In the genomic region with DNA sequence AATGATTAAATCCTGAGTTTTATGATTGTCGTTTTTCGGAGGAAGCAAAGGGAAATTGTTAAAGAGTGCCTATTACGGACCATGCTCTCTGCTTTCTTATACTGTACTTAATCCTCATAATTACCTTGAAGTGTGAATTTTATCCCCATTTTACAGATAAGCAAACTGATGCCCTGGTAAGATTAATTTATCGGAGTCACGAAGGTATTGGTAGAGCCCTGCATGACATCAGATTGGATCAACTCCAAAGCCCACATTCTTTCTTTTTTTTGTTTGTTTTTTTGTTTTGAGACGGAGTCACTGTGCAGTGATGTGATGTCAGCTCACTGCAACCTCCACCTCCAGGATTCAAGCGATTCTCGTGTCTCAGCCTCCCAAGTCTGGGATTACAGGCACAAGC, we compare ENCODE assay signal across 1 cellular context.
A peak's percentile ranks its signal among the peaks of the same experiment; 100 is the strongest.
TF ChIP-seq lines count a peak whose summit lies in the region.

No MANE protein-coding gene starts in this region.

TF ChIP-seq in K562, 482 proteins besides CTCF, POLR2A, EP300 and RAD21 (continues in another document):
- TF ChIP-seq MCM3 (IDR thresholded peaks at IDR 0.05): no peak
- peak; percentile 62 to 86; a peak in 3 of 4 replicates for TF ChIP-seq KDM1A (IDR thresholded peaks at IDR 0.05)
- no peak for TF ChIP-seq NFRKB (IDR thresholded peaks at IDR 0.05; ENCODE audit: low read depth)
- TF ChIP-seq, protein P1, sequence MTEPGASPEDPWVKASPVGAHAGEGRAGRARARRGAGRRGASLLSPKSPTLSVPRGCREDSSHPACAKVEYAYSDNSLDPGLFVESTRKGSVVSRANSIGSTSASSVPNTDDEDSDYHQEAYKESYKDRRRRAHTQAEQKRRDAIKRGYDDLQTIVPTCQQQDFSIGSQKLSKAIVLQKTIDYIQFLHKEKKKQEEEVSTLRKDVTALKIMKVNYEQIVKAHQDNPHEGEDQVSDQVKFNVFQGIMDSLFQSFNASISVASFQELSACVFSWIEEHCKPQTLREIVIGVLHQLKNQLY (CRISPR knock-in tag; conservative IDR thresholded peaks at IDR 0.05): no peak
- TF ChIP-seq ADNP (tag; IDR thresholded peaks at IDR 0.05): peak; percentile 76
- no peak for TF ChIP-seq KDM2B (CRISPR knock-in tag; IDR thresholded peaks at IDR 0.05)
- TF ChIP-seq NONO (IDR thresholded peaks at IDR 0.05; ENCODE audit: low read depth in 2 of 2, low read length in 1 of 2): no peak
- TF ChIP-seq, protein P2, sequence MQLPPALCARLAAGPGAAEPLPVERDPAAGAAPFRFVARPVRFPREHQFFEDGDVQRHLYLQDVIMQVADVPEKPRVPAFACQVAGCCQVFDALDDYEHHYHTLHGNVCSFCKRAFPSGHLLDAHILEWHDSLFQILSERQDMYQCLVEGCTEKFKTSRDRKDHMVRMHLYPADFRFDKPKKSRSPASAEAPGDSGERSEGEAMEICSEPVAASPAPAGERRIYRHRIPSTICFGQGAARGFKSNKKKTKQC (CRISPR knock-in tag; IDR thresholded peaks at IDR 0.05): no peak
- TF ChIP-seq ZNF583 (CRISPR knock-in tag; IDR thresholded peaks at IDR 0.05): no peak
- TF ChIP-seq TAF1 (IDR thresholded peaks at IDR 0.05; ENCODE audit: control insufficient read depth, extremely low read depth, insufficient read depth, low read length, severe bottlenecking): no peak
- peak; percentile 77; the same call in 1 of the 2 replicates for TF ChIP-seq SMARCA5 (IDR thresholded peaks at IDR 0.05)
- TF ChIP-seq ZNF668 (CRISPR knock-in tag; IDR thresholded peaks at IDR 0.05): no peak
- no peak for TF ChIP-seq WHSC1 (IDR thresholded peaks at IDR 0.05; ENCODE audit: low read length)
- TF ChIP-seq CSDE1 (IDR thresholded peaks at IDR 0.05): no peak
- TF ChIP-seq, protein P3, sequence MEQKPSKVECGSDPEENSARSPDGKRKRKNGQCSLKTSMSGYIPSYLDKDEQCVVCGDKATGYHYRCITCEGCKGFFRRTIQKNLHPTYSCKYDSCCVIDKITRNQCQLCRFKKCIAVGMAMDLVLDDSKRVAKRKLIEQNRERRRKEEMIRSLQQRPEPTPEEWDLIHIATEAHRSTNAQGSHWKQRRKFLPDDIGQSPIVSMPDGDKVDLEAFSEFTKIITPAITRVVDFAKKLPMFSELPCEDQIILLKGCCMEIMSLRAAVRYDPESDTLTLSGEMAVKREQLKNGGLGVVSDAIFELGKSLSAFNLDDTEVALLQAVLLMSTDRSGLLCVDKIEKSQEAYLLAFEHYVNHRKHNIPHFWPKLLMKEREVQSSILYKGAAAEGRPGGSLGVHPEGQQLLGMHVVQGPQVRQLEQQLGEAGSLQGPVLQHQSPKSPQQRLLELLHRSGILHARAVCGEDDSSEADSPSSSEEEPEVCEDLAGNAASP (IDR thresholded peaks at IDR 0.05): no peak
- TF ChIP-seq HDGF (IDR thresholded peaks at IDR 0.05): no peak
- no peak for TF ChIP-seq RB1 (IDR thresholded peaks at IDR 0.05; ENCODE audit: low read depth)
- TF ChIP-seq, protein P4, sequence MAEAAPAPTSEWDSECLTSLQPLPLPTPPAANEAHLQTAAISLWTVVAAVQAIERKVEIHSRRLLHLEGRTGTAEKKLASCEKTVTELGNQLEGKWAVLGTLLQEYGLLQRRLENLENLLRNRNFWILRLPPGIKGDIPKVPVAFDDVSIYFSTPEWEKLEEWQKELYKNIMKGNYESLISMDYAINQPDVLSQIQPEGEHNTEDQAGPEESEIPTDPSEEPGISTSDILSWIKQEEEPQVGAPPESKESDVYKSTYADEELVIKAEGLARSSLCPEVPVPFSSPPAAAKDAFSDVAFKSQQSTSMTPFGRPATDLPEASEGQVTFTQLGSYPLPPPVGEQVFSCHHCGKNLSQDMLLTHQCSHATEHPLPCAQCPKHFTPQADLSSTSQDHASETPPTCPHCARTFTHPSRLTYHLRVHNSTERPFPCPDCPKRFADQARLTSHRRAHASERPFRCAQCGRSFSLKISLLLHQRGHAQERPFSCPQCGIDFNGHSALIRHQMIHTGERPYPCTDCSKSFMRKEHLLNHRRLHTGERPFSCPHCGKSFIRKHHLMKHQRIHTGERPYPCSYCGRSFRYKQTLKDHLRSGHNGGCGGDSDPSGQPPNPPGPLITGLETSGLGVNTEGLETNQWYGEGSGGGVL (CRISPR knock-in tag; IDR thresholded peaks at IDR 0.05): no peak
- TF ChIP-seq, protein P5, sequence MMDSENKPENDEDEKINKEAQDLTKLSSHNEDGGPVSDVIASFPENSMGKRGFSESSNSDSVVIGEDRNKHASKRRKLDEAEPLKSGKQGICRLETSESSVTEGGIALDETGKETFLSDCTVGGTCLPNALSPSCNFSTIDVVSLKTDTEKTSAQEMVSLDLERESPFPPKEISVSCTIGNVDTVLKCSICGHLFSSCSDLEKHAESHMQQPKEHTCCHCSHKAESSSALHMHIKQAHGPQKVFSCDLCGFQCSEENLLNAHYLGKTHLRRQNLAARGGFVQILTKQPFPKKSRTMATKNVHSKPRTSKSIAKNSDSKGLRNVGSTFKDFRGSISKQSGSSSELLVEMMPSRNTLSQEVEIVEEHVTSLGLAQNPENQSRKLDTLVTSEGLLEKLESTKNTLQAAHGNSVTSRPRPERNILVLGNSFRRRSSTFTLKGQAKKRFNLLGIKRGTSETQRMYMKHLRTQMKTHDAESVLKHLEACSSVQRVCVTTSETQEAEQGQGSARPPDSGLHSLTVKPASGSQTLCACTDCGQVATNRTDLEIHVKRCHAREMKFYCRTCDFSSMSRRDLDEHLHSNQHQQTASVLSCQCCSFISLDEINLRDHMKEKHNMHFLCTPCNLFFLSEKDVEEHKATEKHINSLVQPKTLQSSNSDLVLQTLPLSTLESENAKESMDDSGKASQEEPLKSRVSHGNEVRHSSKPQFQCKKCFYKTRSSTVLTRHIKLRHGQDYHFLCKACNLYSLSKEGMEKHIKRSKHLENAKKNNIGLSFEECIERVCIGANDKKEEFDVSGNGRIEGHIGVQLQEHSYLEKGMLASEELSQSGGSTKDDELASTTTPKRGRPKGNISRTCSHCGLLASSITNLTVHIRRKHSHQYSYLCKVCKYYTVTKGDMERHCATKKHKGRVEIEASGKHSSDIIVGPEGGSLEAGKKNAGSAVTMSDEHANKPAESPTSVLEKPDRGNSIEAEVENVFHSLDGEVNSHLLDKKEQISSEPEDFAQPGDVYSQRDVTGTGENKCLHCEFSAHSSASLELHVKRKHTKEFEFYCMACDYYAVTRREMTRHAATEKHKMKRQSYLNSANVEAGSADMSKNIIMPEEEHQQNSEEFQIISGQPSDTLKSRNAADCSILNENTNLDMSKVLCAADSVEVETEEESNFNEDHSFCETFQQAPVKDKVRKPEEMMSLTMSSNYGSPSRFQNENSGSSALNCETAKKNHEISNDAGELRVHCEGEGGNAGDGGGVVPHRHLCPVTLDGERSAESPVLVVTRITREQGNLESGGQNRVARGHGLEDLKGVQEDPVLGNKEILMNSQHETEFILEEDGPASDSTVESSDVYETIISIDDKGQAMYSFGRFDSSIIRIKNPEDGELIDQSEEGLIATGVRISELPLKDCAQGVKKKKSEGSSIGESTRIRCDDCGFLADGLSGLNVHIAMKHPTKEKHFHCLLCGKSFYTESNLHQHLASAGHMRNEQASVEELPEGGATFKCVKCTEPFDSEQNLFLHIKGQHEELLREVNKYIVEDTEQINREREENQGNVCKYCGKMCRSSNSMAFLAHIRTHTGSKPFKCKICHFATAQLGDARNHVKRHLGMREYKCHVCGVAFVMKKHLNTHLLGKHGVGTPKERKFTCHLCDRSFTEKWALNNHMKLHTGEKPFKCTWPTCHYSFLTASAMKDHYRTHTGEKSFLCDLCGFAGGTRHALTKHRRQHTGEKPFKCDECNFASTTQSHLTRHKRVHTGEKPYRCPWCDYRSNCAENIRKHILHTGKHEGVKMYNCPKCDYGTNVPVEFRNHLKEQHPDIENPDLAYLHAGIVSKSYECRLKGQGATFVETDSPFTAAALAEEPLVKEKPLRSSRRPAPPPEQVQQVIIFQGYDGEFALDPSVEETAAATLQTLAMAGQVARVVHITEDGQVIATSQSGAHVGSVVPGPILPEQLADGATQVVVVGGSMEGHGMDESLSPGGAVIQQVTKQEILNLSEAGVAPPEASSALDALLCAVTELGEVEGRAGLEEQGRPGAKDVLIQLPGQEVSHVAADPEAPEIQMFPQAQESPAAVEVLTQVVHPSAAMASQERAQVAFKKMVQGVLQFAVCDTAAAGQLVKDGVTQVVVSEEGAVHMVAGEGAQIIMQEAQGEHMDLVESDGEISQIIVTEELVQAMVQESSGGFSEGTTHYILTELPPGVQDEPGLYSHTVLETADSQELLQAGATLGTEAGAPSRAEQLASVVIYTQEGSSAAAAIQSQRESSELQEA (IDR thresholded peaks at IDR 0.05; ENCODE audit: low read depth): no peak
- TF ChIP-seq PHB (CRISPR knock-in tag; IDR thresholded peaks at IDR 0.05): no peak
- no peak for TF ChIP-seq TBP (optimal IDR thresholded peaks at IDR 0.05; ENCODE audit: low read depth, low read length)
- peak; percentile 32; the same call in 1 of the 2 replicates for TF ChIP-seq NFIC (IDR thresholded peaks at IDR 0.05)
- TF ChIP-seq, protein P6, sequence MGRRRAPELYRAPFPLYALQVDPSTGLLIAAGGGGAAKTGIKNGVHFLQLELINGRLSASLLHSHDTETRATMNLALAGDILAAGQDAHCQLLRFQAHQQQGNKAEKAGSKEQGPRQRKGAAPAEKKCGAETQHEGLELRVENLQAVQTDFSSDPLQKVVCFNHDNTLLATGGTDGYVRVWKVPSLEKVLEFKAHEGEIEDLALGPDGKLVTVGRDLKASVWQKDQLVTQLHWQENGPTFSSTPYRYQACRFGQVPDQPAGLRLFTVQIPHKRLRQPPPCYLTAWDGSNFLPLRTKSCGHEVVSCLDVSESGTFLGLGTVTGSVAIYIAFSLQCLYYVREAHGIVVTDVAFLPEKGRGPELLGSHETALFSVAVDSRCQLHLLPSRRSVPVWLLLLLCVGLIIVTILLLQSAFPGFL (CRISPR knock-in tag; IDR thresholded peaks at IDR 0.05): no peak
- no peak for TF ChIP-seq MAZ (CRISPR knock-in tag; conservative IDR thresholded peaks at IDR 0.05 in 1 of 2, IDR thresholded peaks at IDR 0.05 in 1 of 2)
- TF ChIP-seq RBM25 (IDR thresholded peaks at IDR 0.05; ENCODE audit: low read depth, low read length, severe bottlenecking): peak; percentile 94
- TF ChIP-seq NBN (IDR thresholded peaks at IDR 0.05; ENCODE audit: low read depth): no peak
- no peak for TF ChIP-seq RNF2 (IDR thresholded peaks at IDR 0.05)
- TF ChIP-seq, protein P7, sequence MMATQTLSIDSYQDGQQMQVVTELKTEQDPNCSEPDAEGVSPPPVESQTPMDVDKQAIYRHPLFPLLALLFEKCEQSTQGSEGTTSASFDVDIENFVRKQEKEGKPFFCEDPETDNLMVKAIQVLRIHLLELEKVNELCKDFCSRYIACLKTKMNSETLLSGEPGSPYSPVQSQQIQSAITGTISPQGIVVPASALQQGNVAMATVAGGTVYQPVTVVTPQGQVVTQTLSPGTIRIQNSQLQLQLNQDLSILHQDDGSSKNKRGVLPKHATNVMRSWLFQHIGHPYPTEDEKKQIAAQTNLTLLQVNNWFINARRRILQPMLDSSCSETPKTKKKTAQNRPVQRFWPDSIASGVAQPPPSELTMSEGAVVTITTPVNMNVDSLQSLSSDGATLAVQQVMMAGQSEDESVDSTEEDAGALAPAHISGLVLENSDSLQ (IDR thresholded peaks at IDR 0.05): no peak; the same call in 1 of the 2 replicates
- TF ChIP-seq, protein P8, sequence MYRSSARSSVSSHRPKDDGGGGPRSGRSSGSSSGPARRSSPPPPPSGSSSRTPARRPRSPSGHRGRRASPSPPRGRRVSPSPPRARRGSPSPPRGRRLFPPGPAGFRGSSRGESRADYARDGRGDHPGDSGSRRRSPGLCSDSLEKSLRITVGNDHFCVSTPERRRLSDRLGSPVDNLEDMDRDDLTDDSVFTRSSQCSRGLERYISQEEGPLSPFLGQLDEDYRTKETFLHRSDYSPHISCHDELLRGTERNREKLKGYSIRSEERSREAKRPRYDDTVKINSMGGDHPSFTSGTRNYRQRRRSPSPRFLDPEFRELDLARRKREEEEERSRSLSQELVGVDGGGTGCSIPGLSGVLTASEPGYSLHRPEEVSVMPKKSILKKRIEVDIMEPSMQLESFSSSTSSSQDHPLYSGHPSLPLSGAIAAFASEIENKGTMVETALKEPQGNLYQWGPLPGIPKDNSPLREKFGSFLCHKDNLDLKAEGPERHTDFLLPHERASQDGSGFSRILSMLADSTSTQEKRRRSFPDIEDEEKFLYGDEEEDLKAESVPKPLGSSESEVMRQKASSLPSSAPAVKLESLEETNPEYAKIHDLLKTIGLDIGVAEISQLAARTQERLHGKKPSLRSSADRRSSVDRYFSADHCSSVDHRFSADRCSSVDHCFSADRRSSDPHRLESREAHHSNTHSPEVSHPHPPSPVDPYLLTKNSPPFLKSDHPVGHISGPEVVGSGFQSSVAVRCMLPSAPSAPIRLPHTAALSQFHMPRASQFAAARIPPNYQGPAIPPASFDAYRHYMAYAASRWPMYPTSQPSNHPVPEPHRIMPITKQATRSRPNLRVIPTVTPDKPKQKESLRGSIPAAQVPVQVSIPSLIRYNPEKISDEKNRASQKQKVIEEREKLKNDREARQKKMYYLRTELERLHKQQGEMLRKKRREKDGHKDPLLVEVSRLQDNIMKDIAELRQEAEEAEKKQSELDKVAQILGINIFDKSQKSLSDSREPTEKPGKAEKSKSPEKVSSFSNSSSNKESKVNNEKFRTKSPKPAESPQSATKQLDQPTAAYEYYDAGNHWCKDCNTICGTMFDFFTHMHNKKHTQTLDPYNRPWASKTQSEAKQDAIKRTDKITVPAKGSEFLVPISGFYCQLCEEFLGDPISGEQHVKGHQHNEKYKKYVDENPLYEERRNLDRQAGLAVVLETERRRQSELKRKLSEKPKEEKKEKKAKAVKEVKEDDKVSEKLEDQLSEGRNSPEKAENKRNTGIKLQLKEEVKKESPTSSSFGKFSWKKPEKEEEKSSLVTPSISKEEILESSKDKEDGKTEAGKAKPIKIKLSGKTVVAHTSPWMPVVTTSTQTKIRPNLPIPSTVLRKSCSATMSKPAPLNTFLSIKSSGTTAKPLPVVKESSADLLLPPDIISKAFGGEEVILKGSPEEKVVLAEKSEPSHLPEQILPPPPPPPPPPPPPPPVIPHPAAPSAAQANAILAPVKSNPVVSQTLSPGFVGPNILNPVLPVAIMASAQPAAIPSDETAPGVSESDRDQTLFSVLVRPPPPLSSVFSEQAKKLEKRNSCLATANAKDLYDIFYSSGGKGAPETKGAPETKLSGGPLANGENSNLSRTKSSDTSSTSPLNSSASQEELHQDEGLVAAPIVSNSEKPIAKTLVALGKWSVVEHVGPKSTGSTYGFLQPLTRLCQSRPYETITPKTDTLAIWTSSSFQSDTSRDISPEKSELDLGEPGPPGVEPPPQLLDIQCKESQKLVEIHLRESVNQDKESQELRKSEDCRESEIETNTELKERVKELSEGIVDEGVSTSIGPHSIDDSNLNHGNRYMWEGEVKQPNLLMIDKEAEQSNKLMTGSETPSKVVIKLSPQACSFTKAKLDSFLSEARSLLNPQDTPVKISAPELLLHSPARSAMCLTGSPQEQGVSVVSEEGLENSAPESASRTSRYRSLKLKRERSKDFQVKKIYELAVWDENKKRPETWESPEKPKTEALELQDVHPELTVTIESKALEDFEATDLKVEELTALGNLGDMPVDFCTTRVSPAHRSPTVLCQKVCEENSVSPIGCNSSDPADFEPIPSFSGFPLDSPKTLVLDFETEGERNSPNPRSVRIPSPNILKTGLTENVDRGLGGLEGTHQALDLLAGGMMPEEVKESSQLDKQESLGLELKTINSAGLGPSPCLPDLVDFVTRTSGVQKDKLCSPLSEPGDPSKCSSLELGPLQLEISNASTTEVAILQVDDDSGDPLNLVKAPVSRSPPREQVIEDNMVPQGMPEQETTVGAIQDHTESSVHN (IDR thresholded peaks at IDR 0.05; ENCODE audit: borderline replicate concordance in 1 of 2, low read depth in 1 of 2): no peak
- no peak for TF ChIP-seq ESRRB (CRISPR knock-in tag; IDR thresholded peaks at IDR 0.05; ENCODE audit: borderline replicate concordance)
- no peak for TF ChIP-seq ELF2 (CRISPR knock-in tag; IDR thresholded peaks at IDR 0.05)
- TF ChIP-seq NR2C1 (IDR thresholded peaks at IDR 0.05): no peak
- no peak for TF ChIP-seq NR2C1 (tag; IDR thresholded peaks at IDR 0.05)
- no peak for TF ChIP-seq POLR2B (IDR thresholded peaks at IDR 0.05; ENCODE audit: low read depth, partially characterized antibody)
- TF ChIP-seq KDM4B (IDR thresholded peaks at IDR 0.05; ENCODE audit: borderline replicate concordance in 2 of 2, low read depth in 1 of 2): no peak
- no peak for TF ChIP-seq GATAD2B (IDR thresholded peaks at IDR 0.05; ENCODE audit: borderline replicate concordance)
